In the genomic region with DNA sequence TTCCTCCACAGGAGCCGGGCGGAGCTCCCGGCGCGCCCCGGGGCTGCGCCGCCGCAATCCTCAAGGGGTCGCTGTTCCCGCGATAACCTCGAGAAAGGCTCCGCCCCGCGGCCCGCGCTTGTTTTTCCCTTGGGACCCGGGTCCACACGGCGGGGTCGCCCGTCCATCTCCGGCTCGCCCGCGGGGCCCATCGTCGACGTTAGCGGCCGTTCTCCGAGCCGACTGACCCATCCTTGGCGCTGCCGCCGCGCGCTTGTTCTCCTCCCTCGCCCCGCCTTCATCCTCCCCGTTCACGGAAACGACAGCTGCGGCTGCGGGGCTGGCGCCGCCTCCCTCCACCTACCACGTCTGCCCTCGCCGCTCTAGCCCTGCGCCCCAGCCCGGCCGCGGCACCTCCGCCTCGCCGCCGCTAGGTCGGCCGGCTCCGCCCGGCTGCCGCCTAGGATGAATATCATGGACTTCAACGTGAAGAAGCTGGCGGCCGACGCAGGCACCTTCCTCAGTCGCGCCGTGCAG, we compare ENCODE assay signal across 8 cellular contexts.
DNase-seq lines count a peak whose midpoint lies in the region; ATAC-seq lines count a peak whose summit lies in the region.

A gene (plus strand): TSS at position 121 of the 516 bp plus-strand sequence. CDS start 324 bp downstream, at position 445.

- ATAC-seq in GM19035 (IDR thresholded peaks at IDR 0.05; ENCODE audit: unreplicated experiment) = peak; percentile 87
- ATAC-seq in HG03342 (IDR thresholded peaks at IDR 0.05; ENCODE audit: unreplicated experiment) = peak; percentile 87

- DNase-seq in Ammon's horn (ENCODE audit: low spot score) = peak; percentile 87
- DNase-seq in NCI-H345 (lab: John Stamatoyannopoulos, UW) = peak; percentile 91
- DNase-seq in activated CD4-positive, CD25-positive, alpha-beta regulatory T cell treated with anti-CD3 and anti-CD28 coated beads, Interleukin-2, amount 50 U/mL, for 16 hours (ENCODE audit: low read depth, low spot score) = peak; percentile 73
- DNase-seq in central memory CD4-positive, alpha-beta T cell = peak; percentile 89
- peak; percentile 94 for DNase-seq in islet precursor cell
- DNase-seq in stimulated activated CD4-positive, alpha-beta T cell treated with anti-CD3 and anti-CD28 coated beads, Interleukin-12 subunit alpha, Interleukin-12 subunit beta, amount 100 ng/mL, for 48 hours (ENCODE audit: low read depth in 2 of 3, low spot score in 1 of 3) = peak; percentile 77 to 91 (median 86)

Comparison
In these comparisons a context has a peak if more than half of its experiments do, and no peak if none do; other contexts are left out.
1. Peak in every context shown above with its lines: DNase-seq and ATAC-seq.